8 cellular contexts compared by ENCODE assay signal in genomic region chr1:12153181-12153785, GRCh38. TPM values are rescaled to one million over a fixed set of nuclear protein-coding genes. Genes with fewer than 3 reads are reported as not detected.
DNase-seq lines count a peak whose midpoint lies in the region; ATAC-seq and TF ChIP-seq lines count a peak whose summit lies in the region.

No MANE protein-coding gene starts in this region.

- H3F3A ChIP-seq in SK-N-SH (replicated peaks; ENCODE audit: insufficient read depth), result no peaks in the 10 kb centered on the region

- no peaks in the 10 kb centered on the region for H3K36me3 ChIP-seq in SK-N-SH (replicated peaks in 1 of 2; ENCODE audit: control insufficient read depth in 1 of 2, insufficient read depth in 2 of 2, low read length in 1 of 2)
- no peaks in the 10 kb centered on the region for H3K36me3 ChIP-seq in OCI-LY7 (ENCODE audit: insufficient read depth, low read length)
- H3K36me3 ChIP-seq in duodenal mucosa (ENCODE audit: control insufficient read depth in 1 of 2, insufficient read depth in 2 of 2, low read length in 2 of 2), result no peaks in the 10 kb centered on the region
- no peaks in the 10 kb centered on the region for H3K36me3 ChIP-seq in neutrophil
- H3K36me3 ChIP-seq in SJCRH30, result no peaks in the 10 kb centered on the region

- H3K79me2 ChIP-seq in SK-N-SH (ENCODE audit: insufficient read depth), result no peaks in the 10 kb centered on the region
- no peaks in the 10 kb centered on the region for H3K79me2 ChIP-seq in OCI-LY7 (ENCODE audit: insufficient read depth, low read depth, low read length)

- H3K9me2 ChIP-seq in SK-N-SH (no peaks in the 10 kb centered on the region), OCI-LY7 (ENCODE audit: insufficient read depth, low read length) (no peaks in the 10 kb centered on the region)

- TF ChIP-seq CTCF in SK-N-SH (IDR thresholded peaks at IDR 0.05) (no peak), OCI-LY7 (conservative IDR thresholded peaks at IDR 0.05; ENCODE audit: low read length) (no peak), neutrophil (IDR thresholded peaks at IDR 0.05) (peak; percentile 53)

- H3K27me3 ChIP-seq in SK-N-SH (ENCODE audit: insufficient read depth) (no peaks in the 10 kb centered on the region), duodenal mucosa (ENCODE audit: control insufficient read depth in 1 of 2, insufficient read depth in 2 of 2, low read length in 2 of 2) (no peaks in the 10 kb centered on the region), neutrophil (no peaks in the 10 kb centered on the region), SJCRH30 (0 out of 2 replicates have a peak, but pooled peaks cover 3% of the 10 kb centered on the region)

- H4K20me1 ChIP-seq in SK-N-SH (ENCODE audit: insufficient read depth) (no peaks in the 10 kb centered on the region), OCI-LY7 (ENCODE audit: insufficient read depth, low read length) (no peaks in the 10 kb centered on the region)

- H3K9me3 ChIP-seq in SK-N-SH, result no peaks in the 10 kb centered on the region
- no peaks in the 10 kb centered on the region for H3K9me3 ChIP-seq in OCI-LY7 (ENCODE audit: low read length)
- peaks cover 0 to 5% of the 10 kb centered on the region in 2 donors for H3K9me3 ChIP-seq in duodenal mucosa (ENCODE audit: control insufficient read depth in 1 of 2, low read length in 2 of 2)
- H3K9me3 ChIP-seq in neutrophil, result no peaks in the 10 kb centered on the region
- H3K9me3 ChIP-seq in SJCRH30 (replicated peaks), result no peaks in the 10 kb centered on the region; the same call in 1 of the 2 replicates

- no TSS peak for BruUV-seq in OCI-LY7 (replicated peaks; lab: Mats Ljungman, UMichigan)

- CTCF ChIA-PET in SK-N-SH (lab: Yijun Ruan, JAX), result interaction anchor here (0.8 to 1.3 kb wide), 3 partner anchors 9 to 28 kb away, joined by 3 to 10 read pairs (median 3); no protein-coding TSS in a partner anchor
- CTCF ChIA-PET in OCI-LY7 (lab: Charles Lee; ENCODE audit: unreplicated experiment), result interaction anchor here (0.8 kb wide), 1 partner anchor 9 kb away, joined by 4 read pairs; no protein-coding TSS in a partner anchor

- no peak overlapping the region for H3K4me3 ChIP-seq in SK-N-SH (ENCODE audit: low read depth in 2 of 2, low read length in 1 of 2)
- no peak overlapping the region for H3K4me3 ChIP-seq in OCI-LY7 (ENCODE audit: low read depth, low read length, poor library complexity, severe bottlenecking)
- no peak overlapping the region for H3K4me3 ChIP-seq in duodenal mucosa (ENCODE audit: low read depth in 1 of 2, low read length in 2 of 2)
- peak overlapping the region; percentile 49 for H3K4me3 ChIP-seq in neutrophil (ENCODE audit: low read depth in 1 of 2, low read length in 1 of 2)
- H3K4me3 ChIP-seq in SJCRH30, result no peak overlapping the region

- DNase-seq in SK-N-SH (no peak), OCI-LY7 (ENCODE audit: low spot score) (peak; percentile 35), SJCRH30 (no peak)
- no peak for DNase-seq in stimulated activated CD4-positive, alpha-beta T cell treated with anti-CD3 and anti-CD28 coated beads, Interleukin-1b, Interleukin-23, amount 100 ng/mL, for 48 hours

- POLR2A ChIA-PET in SK-N-SH (lab: Yijun Ruan, JAX), result no interaction called here
- POLR2A ChIA-PET in OCI-LY7 (lab: Charles Lee), result interaction anchor here (0.7 to 1.5 kb wide), 3 partner anchors 8 to 25 kb away, joined by 4 to 7 read pairs (median 6); no protein-coding TSS in a partner anchor

- H2AFZ ChIP-seq in SK-N-SH (ENCODE audit: low read depth) (no peak overlapping the region), OCI-LY7 (ENCODE audit: low read length) (peak overlapping the region; percentile 69; the same call in 1 of the 2 replicates)

- intact Hi-C loops in OCI-LY7 (cut with micrococcal nuclease; ENCODE audit: unreplicated experiment), result loop anchor here (5.0 kb wide), 1 partner anchor 111 kb away; no protein-coding TSS in a partner anchor

- H3K4me1 ChIP-seq in SK-N-SH (ENCODE audit: control insufficient read depth in 1 of 2, insufficient read depth in 2 of 2, low read depth in 1 of 2, low read length in 1 of 2), result peaks cover 0 to 6% of the 10 kb centered on the region in 2 experiments; a peak in 1 of 4 replicates
- peaks cover 68% of the 10 kb centered on the region for H3K4me1 ChIP-seq in OCI-LY7 (ENCODE audit: insufficient read depth, low read length, poor library complexity, severe bottlenecking)
- H3K4me1 ChIP-seq in duodenal mucosa (ENCODE audit: control insufficient read depth in 1 of 2, insufficient read depth in 2 of 2, low read length in 2 of 2), result peaks cover 37 to 53% of the 10 kb centered on the region in 2 donors
- peaks cover 97% of the 10 kb centered on the region in 2 experiments for H3K4me1 ChIP-seq in neutrophil (ENCODE audit: control insufficient read depth in 1 of 2, insufficient read depth in 1 of 2, low read depth in 1 of 2, low read length in 1 of 2)
- peaks cover 3% of the 10 kb centered on the region; the same call in 1 of the 2 replicates for H3K4me1 ChIP-seq in SJCRH30

- no peak for TF ChIP-seq EP300 in SK-N-SH (IDR thresholded peaks at IDR 0.05; ENCODE audit: borderline replicate concordance in 1 of 2, low read depth in 1 of 2, low read length in 1 of 2)

- TF ChIP-seq RAD21 in SK-N-SH (IDR thresholded peaks at IDR 0.05; ENCODE audit: low read length), result no peak

- 65% methylated on average over 13 of the region's 13 CpGs for WGBS in SK-N-SH (ENCODE audit: low lambda C conversion rate)

- H3K27ac ChIP-seq in SK-N-SH (ENCODE audit: low read depth in 2 of 2, low read length in 1 of 2), result no peak overlapping the region
- H3K27ac ChIP-seq in OCI-LY7 (ENCODE audit: low read depth, low read length, poor library complexity, severe bottlenecking), result peak overlapping the region; percentile 85
- peak overlapping the region; percentile 35 for H3K27ac ChIP-seq in duodenal mucosa (ENCODE audit: low read depth, low read length)
- peak overlapping the region; percentile 100 for H3K27ac ChIP-seq in neutrophil
- H3K27ac ChIP-seq in SJCRH30, result no peak overlapping the region

- H3K4me2 ChIP-seq in SK-N-SH (no peak overlapping the region), OCI-LY7 (ENCODE audit: low read length) (peak overlapping the region; percentile 59)

- ATAC-seq in SK-N-SH treated with all-trans-retinoic acid at 6 μM for 48 hours (peak; percentile 77), HG02610 (IDR thresholded peaks at IDR 0.05; ENCODE audit: unreplicated experiment) (no peak)

- H3K9ac ChIP-seq in SK-N-SH, result no peak overlapping the region
- H3K9ac ChIP-seq in duodenal mucosa (ENCODE audit: low read depth in 1 of 2, low read length in 2 of 2), result peak overlapping the region in 1 of 2 donors; percentile 33

TF ChIP-seq in SK-N-SH treated with all-trans-retinoic acid at 6 μM for 48 hours, 23 proteins besides CTCF, POLR2A, EP300 and RAD21 (continues in another document):
- TF ChIP-seq SNAI2 (CRISPR knock-in tag; IDR thresholded peaks at IDR 0.05) (no peak), PPARA (CRISPR knock-in tag; IDR thresholded peaks at IDR 0.05; ENCODE audit: borderline replicate concordance) (no peak), ARNTL (CRISPR knock-in tag; IDR thresholded peaks at IDR 0.05; ENCODE audit: borderline replicate concordance, low read depth) (no peak), ISL1 (CRISPR knock-in tag; IDR thresholded peaks at IDR 0.05) (no peak), ZFP30 (CRISPR knock-in tag; IDR thresholded peaks at IDR 0.05) (no peak), CREB5 (CRISPR knock-in tag; IDR thresholded peaks at IDR 0.05; ENCODE audit: low read depth) (no peak), ZNF70 (CRISPR knock-in tag; IDR thresholded peaks at IDR 0.05) (no peak)

TF ChIP-seq in SK-N-SH, 30 proteins besides CTCF, POLR2A, EP300 and RAD21 (continues in another document):
- TF ChIP-seq NRF1 (IDR thresholded peaks at IDR 0.05; ENCODE audit: low read depth, low read length) (no peak), RFX5 (IDR thresholded peaks at IDR 0.05; ENCODE audit: low read length) (no peak), TCF12 (IDR thresholded peaks at IDR 0.05) (no peak), SIN3A (IDR thresholded peaks at IDR 0.05; ENCODE audit: borderline replicate concordance, low read depth, low read length) (no peak), MEF2A (IDR thresholded peaks at IDR 0.05; ENCODE audit: borderline replicate concordance, low read depth) (no peak), GATA2 (CRISPR knock-in tag; IDR thresholded peaks at IDR 0.05) (no peak), EZH2phosphoT487 (IDR thresholded peaks at IDR 0.05; ENCODE audit: borderline replicate concordance, low read depth) (no peak), FOSL2 (IDR thresholded peaks at IDR 0.05; ENCODE audit: borderline replicate concordance, low read depth) (no peak), SMC3 (IDR thresholded peaks at IDR 0.05; ENCODE audit: low read depth, low read length) (no peak)
- TF ChIP-seq, protein P1, sequence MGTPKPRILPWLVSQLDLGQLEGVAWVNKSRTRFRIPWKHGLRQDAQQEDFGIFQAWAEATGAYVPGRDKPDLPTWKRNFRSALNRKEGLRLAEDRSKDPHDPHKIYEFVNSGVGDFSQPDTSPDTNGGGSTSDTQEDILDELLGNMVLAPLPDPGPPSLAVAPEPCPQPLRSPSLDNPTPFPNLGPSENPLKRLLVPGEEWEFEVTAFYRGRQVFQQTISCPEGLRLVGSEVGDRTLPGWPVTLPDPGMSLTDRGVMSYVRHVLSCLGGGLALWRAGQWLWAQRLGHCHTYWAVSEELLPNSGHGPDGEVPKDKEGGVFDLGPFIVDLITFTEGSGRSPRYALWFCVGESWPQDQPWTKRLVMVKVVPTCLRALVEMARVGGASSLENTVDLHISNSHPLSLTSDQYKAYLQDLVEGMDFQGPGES (IDR thresholded peaks at IDR 0.05; ENCODE audit: low read depth, low read length), result no peak

RNA-seq across cellular contexts. Expression of gene TNFRSF1B, which starts 13.5 kb away (rescaled TPM):
- 0.18 and 0.36 TPM in 2 replicates for polyA plus RNA-seq in SK-N-SH (2012; rRNA removed)
- polyA plus RNA-seq in SK-N-SH (2012; cell fraction: cytosol; rRNA removed), result 0.14 and 0.21 TPM in 2 replicates
- polyA plus RNA-seq in SK-N-SH (2012; cell fraction: nucleus; rRNA removed), result 0.12 and 0.14 TPM in 2 replicates
- total RNA-seq in OCI-LY7 (2014; rRNA removed; shearing (Covaris generic)), result not detected in 2 replicates
- total RNA-seq in OCI-LY7 (2022), result not detected in 2 replicates
- total RNA-seq in SJCRH30 (2014; rRNA removed; shearing (Covaris generic)), result 6.8 and 7.0 TPM in 2 replicates

Comparison
In these comparisons a context has a peak if more than half of its experiments do, and no peak if none do; other contexts are left out.
1. H3K27ac ChIP-seq: peak in OCI-LY7 (single experiment), duodenal mucosa (single experiment) and neutrophil (single experiment); none in SK-N-SH (0 of 2) and SJCRH30 (single experiment).
2. H3K4me3 ChIP-seq: peak in neutrophil (2 of 2); none in SK-N-SH (0 of 2), OCI-LY7 (single experiment), duodenal mucosa (0 of 2) and SJCRH30 (single experiment).